ENCODE assay signal across 14 cellular contexts in genomic region chr5:155546075-155546474, GRCh38.
"Had no signal": no experiment of that assay in that cellular context is flagged by ENCODE, and none has a peak within 500 bp of the region (broad histone marks: within the 10 kb centered on the region; RNA-seq: fewer than 3 reads in every experiment).

No MANE protein-coding gene starts in this region.

- H3K4me1 ChIP-seq: esophagus muscularis mucosa, lower lobe of right lung, parathyroid adenoma, stomach had no signal

- ATAC-seq: activated CD4-positive, alpha-beta T cell treated with anti-CD3 and anti-CD28 coated beads for 36 hours; lower lobe of right lung had no signal

- DNase-seq: activated CD4-positive, alpha-beta memory T cell treated with anti-CD3 and anti-CD28 coated beads, Interleukin-2, amount 10 ng/mL, durations not matched to agents 7 days and 5 days; activated CD4-positive, alpha-beta T cell treated with anti-CD3 and anti-CD28 coated beads for 36 hours; activated gamma-delta T cell; activated T-cell treated with anti-CD3 and anti-CD28 coated beads, Interleukin-2, amount 50 U/mL, for 48 hours; brain microvascular endothelial cell; dorsolateral prefrontal cortex; immature natural killer cell; lower lobe of right lung; naive B cell; stimulated activated CD4-positive, alpha-beta T cell treated with anti-CD3 and anti-CD28 coated beads, Interleukin-4, amount 100 ng/mL, for 1 hour; stomach had no signal

- H3K27me3 ChIP-seq: brain microvascular endothelial cell, dorsolateral prefrontal cortex, esophagus muscularis mucosa, stomach had no signal

- H3K27ac ChIP-seq: brain microvascular endothelial cell, dorsolateral prefrontal cortex, esophagus muscularis mucosa, lower lobe of right lung, parathyroid adenoma, stomach, thoracic aorta had no signal

- H3K79me2 ChIP-seq: parathyroid adenoma had no signal

- H3K9me3 ChIP-seq: lower lobe of right lung had no signal

- H3K4me3 ChIP-seq: dorsolateral prefrontal cortex, esophagus muscularis mucosa, lower lobe of right lung, stomach, thoracic aorta had no signal

- H3K9ac ChIP-seq: parathyroid adenoma had no signal

- H3K36me3 ChIP-seq: brain microvascular endothelial cell, esophagus muscularis mucosa, lower lobe of right lung, stomach, thoracic aorta had no signal

- H2AFZ ChIP-seq: parathyroid adenoma had no signal
